1 cellular context compared by ENCODE assay signal in the genomic region with DNA sequence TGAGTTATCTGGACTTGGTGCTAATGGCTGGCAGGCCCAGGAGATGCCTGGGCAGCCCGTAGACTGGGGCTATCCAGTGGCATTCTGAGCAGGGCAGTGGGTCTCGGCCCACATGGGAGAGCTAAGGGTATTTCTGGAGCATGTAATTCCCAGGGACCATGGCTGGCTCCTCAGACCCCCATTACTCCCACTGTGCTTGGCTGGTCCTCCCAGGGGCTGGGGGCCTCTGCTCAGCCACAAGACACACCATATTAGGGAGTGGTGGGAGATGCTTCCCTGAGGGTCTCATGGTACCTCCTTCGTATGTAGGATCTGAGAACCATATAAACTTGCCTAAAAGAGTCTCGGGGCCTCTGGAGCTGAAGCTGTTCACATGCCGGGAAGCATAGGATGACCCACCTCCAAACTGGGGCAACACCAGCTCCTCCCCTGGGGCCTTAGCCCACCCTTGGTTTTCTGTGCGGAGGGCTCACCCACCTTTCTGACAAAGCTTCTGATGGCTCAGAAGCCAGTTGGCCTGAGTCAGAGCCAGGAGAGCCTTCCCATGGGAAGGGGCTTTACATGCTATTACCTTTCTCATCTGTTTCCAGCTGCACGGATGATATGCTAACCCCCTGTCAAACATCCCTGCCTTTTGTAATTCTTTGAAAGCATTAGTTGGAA.
TF ChIP-seq lines count a peak whose summit lies in the region.

No MANE protein-coding gene starts in this region.

TF ChIP-seq in A549, 52 proteins besides CTCF, POLR2A, EP300 and RAD21 (continued from another document):
- TF ChIP-seq, protein P1, sequence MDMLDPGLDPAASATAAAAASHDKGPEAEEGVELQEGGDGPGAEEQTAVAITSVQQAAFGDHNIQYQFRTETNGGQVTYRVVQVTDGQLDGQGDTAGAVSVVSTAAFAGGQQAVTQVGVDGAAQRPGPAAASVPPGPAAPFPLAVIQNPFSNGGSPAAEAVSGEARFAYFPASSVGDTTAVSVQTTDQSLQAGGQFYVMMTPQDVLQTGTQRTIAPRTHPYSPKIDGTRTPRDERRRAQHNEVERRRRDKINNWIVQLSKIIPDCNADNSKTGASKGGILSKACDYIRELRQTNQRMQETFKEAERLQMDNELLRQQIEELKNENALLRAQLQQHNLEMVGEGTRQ (IDR thresholded peaks at IDR 0.05) = no peak
- TF ChIP-seq MAFK (IDR thresholded peaks at IDR 0.05; ENCODE audit: partially characterized antibody) = no peak
- no peak for TF ChIP-seq SMC3 (IDR thresholded peaks at IDR 0.05)
- no peak for TF ChIP-seq HOXB13 (CRISPR knock-in tag; IDR thresholded peaks at IDR 0.05; ENCODE audit: low read depth)
- TF ChIP-seq, protein P2, sequence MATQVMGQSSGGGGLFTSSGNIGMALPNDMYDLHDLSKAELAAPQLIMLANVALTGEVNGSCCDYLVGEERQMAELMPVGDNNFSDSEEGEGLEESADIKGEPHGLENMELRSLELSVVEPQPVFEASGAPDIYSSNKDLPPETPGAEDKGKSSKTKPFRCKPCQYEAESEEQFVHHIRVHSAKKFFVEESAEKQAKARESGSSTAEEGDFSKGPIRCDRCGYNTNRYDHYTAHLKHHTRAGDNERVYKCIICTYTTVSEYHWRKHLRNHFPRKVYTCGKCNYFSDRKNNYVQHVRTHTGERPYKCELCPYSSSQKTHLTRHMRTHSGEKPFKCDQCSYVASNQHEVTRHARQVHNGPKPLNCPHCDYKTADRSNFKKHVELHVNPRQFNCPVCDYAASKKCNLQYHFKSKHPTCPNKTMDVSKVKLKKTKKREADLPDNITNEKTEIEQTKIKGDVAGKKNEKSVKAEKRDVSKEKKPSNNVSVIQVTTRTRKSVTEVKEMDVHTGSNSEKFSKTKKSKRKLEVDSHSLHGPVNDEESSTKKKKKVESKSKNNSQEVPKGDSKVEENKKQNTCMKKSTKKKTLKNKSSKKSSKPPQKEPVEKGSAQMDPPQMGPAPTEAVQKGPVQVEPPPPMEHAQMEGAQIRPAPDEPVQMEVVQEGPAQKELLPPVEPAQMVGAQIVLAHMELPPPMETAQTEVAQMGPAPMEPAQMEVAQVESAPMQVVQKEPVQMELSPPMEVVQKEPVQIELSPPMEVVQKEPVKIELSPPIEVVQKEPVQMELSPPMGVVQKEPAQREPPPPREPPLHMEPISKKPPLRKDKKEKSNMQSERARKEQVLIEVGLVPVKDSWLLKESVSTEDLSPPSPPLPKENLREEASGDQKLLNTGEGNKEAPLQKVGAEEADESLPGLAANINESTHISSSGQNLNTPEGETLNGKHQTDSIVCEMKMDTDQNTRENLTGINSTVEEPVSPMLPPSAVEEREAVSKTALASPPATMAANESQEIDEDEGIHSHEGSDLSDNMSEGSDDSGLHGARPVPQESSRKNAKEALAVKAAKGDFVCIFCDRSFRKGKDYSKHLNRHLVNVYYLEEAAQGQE (IDR thresholded peaks at IDR 0.05) = no peak
- no peak for TF ChIP-seq ZFP36 (IDR thresholded peaks at IDR 0.05; ENCODE audit: borderline replicate concordance, partially characterized antibody)
- no peak for TF ChIP-seq RFX5 (IDR thresholded peaks at IDR 0.05)
